Comparison of ENCODE assay signal across 8 cellular contexts in the genomic region with DNA sequence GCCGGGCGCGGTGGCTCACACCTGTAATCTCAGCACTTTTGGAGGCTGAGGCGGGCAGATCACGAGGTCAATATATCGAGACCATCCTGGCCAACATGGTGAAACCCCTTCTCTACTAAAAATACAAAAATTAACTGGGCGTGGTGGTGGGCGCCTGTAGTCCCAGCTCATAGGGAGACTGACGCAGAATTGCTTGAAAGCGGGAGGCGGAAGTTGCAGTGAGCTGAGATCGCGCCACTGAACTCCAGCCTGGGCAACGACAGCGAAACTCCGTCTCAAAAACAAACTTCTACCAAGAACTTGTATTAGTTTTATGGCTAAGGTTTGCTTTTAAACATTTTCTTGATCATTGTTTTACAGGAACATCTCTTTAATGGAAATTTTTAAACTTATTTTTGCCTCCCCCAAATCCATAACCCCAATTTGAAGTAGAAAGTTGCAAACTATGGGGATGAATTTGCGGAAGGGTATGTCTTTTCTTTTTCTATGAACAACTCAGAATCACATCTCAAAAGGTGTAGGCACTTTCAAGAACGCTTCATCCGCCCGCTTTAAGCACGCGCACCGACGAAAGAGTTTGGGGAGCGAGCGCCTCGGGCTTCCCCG. TPM values are rescaled to one million over a fixed set of nuclear protein-coding genes. Genes with fewer than 3 reads are reported as not detected.
A peak's percentile ranks its signal among the peaks of the same experiment; 100 is the strongest.
DNase-seq lines count a peak whose midpoint lies in the region; ATAC-seq, FAIRE-seq and TF ChIP-seq lines count a peak whose summit lies in the region.

No MANE protein-coding gene starts in this region.

- H3K4me1 ChIP-seq in HUES64 (ENCODE audit: insufficient read depth, low read length) (peaks cover 12% of the 10 kb centered on the region), mucosa of rectum (ENCODE audit: control insufficient read depth in 2 of 2, insufficient read depth in 2 of 2, low read length in 2 of 2) (peaks cover 22 to 37% of the 10 kb centered on the region in 2 donors)

- H3K4me3 ChIP-seq in HUES64 (ENCODE audit: low read length) (peak overlapping the region; percentile 45), mucosa of rectum (ENCODE audit: low read length in 2 of 2) (peak overlapping the region; percentile 55 to 58)

- H3K36me3 ChIP-seq in HUES64 (ENCODE audit: insufficient read depth, low read length) (no peaks in the 10 kb centered on the region), mucosa of rectum (ENCODE audit: control insufficient read depth in 2 of 2, insufficient read depth in 2 of 2, low read length in 2 of 2) (no peaks in the 10 kb centered on the region)

- no peak for ATAC-seq in GM18873 (IDR thresholded peaks at IDR 0.05; ENCODE audit: low FRiP score, unreplicated experiment)

- intact Hi-C loops in posterior cingulate gyrus (cut with DNase I), result loop anchor here (1.0 kb wide), 1 partner anchor 47 kb away; no protein-coding TSS in a partner anchor

- peak overlapping the region; percentile 83 for H3K27ac ChIP-seq in 22Rv1
- peak overlapping the region; percentile 81 for H3K27ac ChIP-seq in HUES64 (ENCODE audit: low read depth, low read length)
- H3K27ac ChIP-seq in caudate nucleus (ENCODE audit: low read depth, low read length), result peak overlapping the region; percentile 99
- peak overlapping the region; percentile 85 to 100 for H3K27ac ChIP-seq in mucosa of rectum (ENCODE audit: low read depth in 2 of 2, low read length in 2 of 2)

- TF ChIP-seq CTCF in 22Rv1 (IDR thresholded peaks at IDR 0.05), result no peak

- DNase-seq in caudate nucleus (lab: John Stamatoyannopoulos, UW) (no peak), posterior cingulate gyrus (no peak), HTR-8/SVneo (ENCODE audit: insufficient read length, low spot score) (no peak)
- DNase-seq in stimulated activated CD4-positive, alpha-beta T cell treated with anti-CD3 and anti-CD28 coated beads, Interleukin-12 subunit alpha, Interleukin-12 subunit beta, amount 100 ng/mL, for 4 hours, result no peak

- 65% methylated on average over 27 of the region's 28 CpGs for WGBS in HUES64

- H3K9me3 ChIP-seq in HUES64 (ENCODE audit: insufficient read depth, low read depth, low read length) (no peaks in the 10 kb centered on the region), mucosa of rectum (ENCODE audit: control insufficient read depth in 2 of 2, low read length in 2 of 2) (peaks cover 0 to 2% of the 10 kb centered on the region in 2 donors)

- FAIRE-seq in HTR-8/SVneo (lab: Jason Lieb, UNC), result no peak

- H3K9ac ChIP-seq in HUES64 (ENCODE audit: low read depth, low read length), result peak overlapping the region; percentile 90
- H3K9ac ChIP-seq in mucosa of rectum (ENCODE audit: low read depth in 1 of 2, low read length in 2 of 2), result peak overlapping the region; percentile 72 to 84

- H3K27me3 ChIP-seq in HUES64 (ENCODE audit: insufficient read depth, low read length), result peaks cover 10% of the 10 kb centered on the region; the same call in 1 of the 2 replicates
- H3K27me3 ChIP-seq in mucosa of rectum (ENCODE audit: control insufficient read depth in 2 of 2, insufficient read depth in 2 of 2, low read length in 2 of 2), result no peaks in the 10 kb centered on the region

RNA-seq across cellular contexts. Expression of gene PTMA, which starts 46.8 kb away (rescaled TPM):
- 1,960 TPM for polyA plus RNA-seq in HUES64 (2013, experiment 1 of 2)
- polyA plus RNA-seq in HUES64 (2013, experiment 2 of 2), result 2,220 TPM
